8 cellular contexts compared by ENCODE assay signal in the genomic region with DNA sequence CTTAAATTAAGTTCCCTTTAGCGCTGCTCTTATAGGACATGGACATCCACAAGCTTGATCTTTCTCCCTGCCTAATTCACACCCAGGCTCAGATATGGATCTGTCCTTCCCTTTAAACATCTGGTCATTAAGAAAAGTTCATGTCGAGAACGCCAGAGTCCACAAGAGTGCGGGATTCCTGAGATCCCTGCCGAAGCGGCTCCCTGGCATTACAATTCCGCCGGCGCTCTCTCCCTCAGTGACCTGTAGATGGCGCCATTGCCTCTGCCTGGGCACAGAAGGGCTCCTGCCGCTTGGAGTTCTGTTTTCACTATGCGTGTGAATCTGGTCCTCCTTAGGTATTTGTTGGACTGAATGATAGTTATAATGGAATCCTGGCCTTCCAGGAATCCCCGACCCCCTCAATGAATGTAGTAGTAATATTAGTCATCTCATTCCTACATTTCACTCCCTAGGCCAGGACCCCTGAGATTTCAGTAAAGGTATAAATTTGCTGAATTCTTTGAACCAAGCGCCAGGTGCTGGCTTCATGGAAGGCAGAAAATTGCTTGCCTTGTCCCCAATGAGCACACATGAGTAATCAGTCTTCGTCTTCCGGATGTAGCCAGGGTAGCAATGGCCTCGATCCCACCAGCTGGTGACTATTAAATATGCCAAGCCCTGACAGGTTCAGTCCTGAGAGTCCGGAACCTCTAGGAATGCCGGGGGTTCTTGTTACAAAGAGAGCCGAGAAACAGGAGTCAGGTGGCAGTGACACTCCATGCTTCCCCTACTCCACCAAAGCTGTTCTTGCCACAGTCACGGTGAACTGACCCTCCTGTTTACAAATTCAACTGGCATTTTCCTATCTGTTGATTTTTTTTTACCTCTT. TPM values are rescaled to one million over a fixed set of nuclear protein-coding genes. Genes with fewer than 3 reads are reported as not detected.
DNase-seq lines count a peak whose midpoint lies in the region; ATAC-seq and TF ChIP-seq lines count a peak whose summit lies in the region.

No MANE protein-coding gene starts in this region.

- H3K27ac Mint-ChIP-seq in activated CD8-positive, alpha-beta T cell treated with anti-CD3 and anti-CD28 coated beads for 36 hours: no peak overlapping the region

- peak; percentile 52 for ATAC-seq in HG03342 (IDR thresholded peaks at IDR 0.05; ENCODE audit: unreplicated experiment)
- ATAC-seq in activated CD8-positive, alpha-beta T cell treated with anti-CD3 and anti-CD28 coated beads for 36 hours: peak; percentile 87
- ATAC-seq in HG03108 (IDR thresholded peaks at IDR 0.05; ENCODE audit: unreplicated experiment): no peak

- H3K4me3 Mint-ChIP-seq in activated CD8-positive, alpha-beta T cell treated with anti-CD3 and anti-CD28 coated beads for 36 hours: no peak overlapping the region

- peak; percentile 99 for TF ChIP-seq CTCF in activated CD8-positive, alpha-beta T cell treated with anti-CD3 and anti-CD28 coated beads for 36 hours (IDR thresholded peaks at IDR 0.05)

- POLR2A ChIA-PET in activated CD8-positive, alpha-beta T cell treated with anti-CD3 and anti-CD28 coated beads for 36 hours (lab: Charles Lee): interaction anchor here (1.3 to 1.4 kb wide), 2 partner anchors 11 to 55 kb away, joined by 3 to 4 read pairs; no protein-coding TSS in a partner anchor

- H3K9me3 Mint-ChIP-seq in activated CD8-positive, alpha-beta T cell treated with anti-CD3 and anti-CD28 coated beads for 36 hours: no peaks in the 10 kb centered on the region

- H3K27me3 Mint-ChIP-seq in activated CD8-positive, alpha-beta T cell treated with anti-CD3 and anti-CD28 coated beads for 36 hours: peaks cover 28% of the 10 kb centered on the region

- no peaks in the 10 kb centered on the region for H3K36me3 Mint-ChIP-seq in activated CD8-positive, alpha-beta T cell treated with anti-CD3 and anti-CD28 coated beads for 36 hours (ENCODE audit: low read depth)

- DNase-seq in DMS79 (lab: John Stamatoyannopoulos, UW) (peak; percentile 47), NCI-H82 treated with DMSO at 0.1 percent for 48 hours (lab: John Stamatoyannopoulos, UW; ENCODE audit: unreplicated experiment) (peak; percentile 62), lung microvascular endothelial cell (ENCODE audit: low read depth in 2 of 2) (peak; percentile 78 to 79)
- DNase-seq in activated CD8-positive, alpha-beta T cell treated with anti-CD3 and anti-CD28 coated beads for 36 hours: peak; percentile 82
- DNase-seq in effector CD8-positive, alpha-beta T cell (lab: John Stamatoyannopoulos, UW): peak; percentile 56
- DNase-seq in stimulated activated CD8-positive, alpha-beta memory T cell treated with anti-CD3 and anti-CD28 coated beads, Interleukin-15, amount 100 ng/mL, for 1 hour (ENCODE audit: low read depth): peak; percentile 46

- intact Hi-C loops in activated CD8-positive, alpha-beta T cell treated with anti-CD3 and anti-CD28 coated beads for 36 hours (cut with micrococcal nuclease): loop anchor here (5.0 kb wide), 1 partner anchor 205 kb away; no protein-coding TSS in a partner anchor

- CTCF ChIA-PET in activated CD8-positive, alpha-beta T cell treated with anti-CD3 and anti-CD28 coated beads for 36 hours (lab: Charles Lee): interaction anchor here (0.8 to 6.5 kb wide), 21 partner anchors 9 to 206 kb away, joined by 3 to 71 read pairs (median 4); a partner anchor contains a TSS

- H3K4me1 Mint-ChIP-seq in activated CD8-positive, alpha-beta T cell treated with anti-CD3 and anti-CD28 coated beads for 36 hours (ENCODE audit: low read depth): peaks cover 3% of the 10 kb centered on the region

RNA-seq across cellular contexts. Expression of a gene that starts 26.4 kb away (rescaled TPM):
- total RNA-seq in activated CD8-positive, alpha-beta T cell treated with anti-CD3 and anti-CD28 coated beads for 36 hours: not detected
- total RNA-seq in lung microvascular endothelial cell: under 0.01 TPM in 1 of 2 replicates, not detected in the other

RNA-seq across cellular contexts. Expression of a gene that starts 38.4 kb away (rescaled TPM):
- total RNA-seq in activated CD8-positive, alpha-beta T cell treated with anti-CD3 and anti-CD28 coated beads for 36 hours: not detected
- 0.22 TPM in 1 of 2 replicates, not detected in the other for total RNA-seq in lung microvascular endothelial cell

RNA-seq across cellular contexts. Expression of a gene that starts 41.6 kb away (rescaled TPM):
- not detected for total RNA-seq in activated CD8-positive, alpha-beta T cell treated with anti-CD3 and anti-CD28 coated beads for 36 hours
- under 0.01 TPM in 2 replicates for total RNA-seq in lung microvascular endothelial cell
